Comparison of ENCODE assay signal across 25 cellular contexts in the genomic region with DNA sequence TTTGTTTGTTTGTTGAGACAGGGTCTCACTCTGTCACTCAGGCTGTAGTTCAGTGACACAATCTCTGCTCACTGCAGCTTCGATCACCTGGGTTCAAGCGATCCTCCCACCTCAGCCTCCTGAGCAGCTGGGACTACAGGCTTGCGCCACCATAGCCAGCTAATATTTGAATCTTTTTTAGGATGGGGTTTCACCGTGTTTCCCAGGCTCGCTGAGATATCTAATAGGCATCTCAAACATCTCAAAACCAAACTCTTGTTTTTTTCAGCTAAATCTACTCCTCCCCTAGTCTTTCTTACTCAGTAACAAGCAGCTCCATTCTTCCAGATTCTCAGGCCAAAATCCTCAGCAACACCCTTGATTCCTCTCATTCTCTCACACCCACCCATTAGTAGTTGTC. TPM values are rescaled to one million over a fixed set of nuclear protein-coding genes. Genes with fewer than 3 reads are reported as not detected.
DNase-seq lines count a peak whose midpoint lies in the region; ATAC-seq and TF ChIP-seq lines count a peak whose summit lies in the region.
"Had no signal": no experiment of that assay in that cellular context is flagged by ENCODE, and none has a peak within 500 bp of the region (broad histone marks: within the 10 kb centered on the region; RNA-seq: fewer than 3 reads in every experiment).

No MANE protein-coding gene starts in this region.

- peaks cover 3% of the 10 kb centered on the region; the same call in 1 of the 3 replicates for H3K9me3 Mint-ChIP-seq in GM23338
- peaks cover 2% of the 10 kb centered on the region for H3K9me3 Mint-ChIP-seq in chondrocyte (ENCODE audit: low read depth)
- H3K9me3 Mint-ChIP-seq in osteocyte (ENCODE audit: unreplicated experiment), result peaks cover 6% of the 10 kb centered on the region
- H3K9me3 Mint-ChIP-seq in CD8-positive, alpha-beta memory T cell, result no peaks in the 10 kb centered on the region
- H3K9me3 Mint-ChIP-seq: CD8-positive, alpha-beta T cell had no signal

- no peak overlapping the region for H3K27ac ChIP-seq in GM23338 (ENCODE audit: low read depth)
- no peak overlapping the region for H3K27ac ChIP-seq in CD8-positive, alpha-beta memory T cell (ENCODE audit: low read depth, low read length)
- H3K27ac ChIP-seq: A549, HL-60, PC-9 had no signal

- POLR2A ChIA-PET in CD8-positive, alpha-beta memory T cell (lab: Charles Lee), result no interaction called here

- H4K20me1 ChIP-seq in GM23338 (replicated peaks; ENCODE audit: insufficient read depth), result no peaks in the 10 kb centered on the region

- TF ChIP-seq CTCF in GM23338 (conservative IDR thresholded peaks at IDR 0.05; ENCODE audit: low read depth in 2 of 2), result no peak
- no peak for TF ChIP-seq CTCF in chondrocyte (IDR thresholded peaks at IDR 0.05)
- no peak for TF ChIP-seq CTCF in osteocyte (IDR thresholded peaks at IDR 0.05)

- no peaks in the 10 kb centered on the region for H3K4me1 ChIP-seq in GM23338 (ENCODE audit: insufficient read depth)
- no peaks in the 10 kb centered on the region for H3K4me1 ChIP-seq in CD8-positive, alpha-beta memory T cell (ENCODE audit: insufficient read depth, low read length)
- H3K4me1 ChIP-seq: A549 had no signal

- H3K9me3 ChIP-seq in CD8-positive, alpha-beta memory T cell (ENCODE audit: low read length), result no peaks in the 10 kb centered on the region
- H3K9me3 ChIP-seq: A549 had no signal

- H3K36me3 Mint-ChIP-seq in GM23338 (ENCODE audit: low read depth) (no peaks in the 10 kb centered on the region; the same call in 2 of the 3 replicates), chondrocyte (ENCODE audit: low read depth) (peaks cover 4% of the 10 kb centered on the region), osteocyte (ENCODE audit: unreplicated experiment) (no peaks in the 10 kb centered on the region)
- no peaks in the 10 kb centered on the region for H3K36me3 Mint-ChIP-seq in CD8-positive, alpha-beta memory T cell
- H3K36me3 Mint-ChIP-seq: CD8-positive, alpha-beta T cell had no signal

- no peaks in the 10 kb centered on the region for H3K36me3 ChIP-seq in GM23338 (ENCODE audit: insufficient read depth)
- H3K36me3 ChIP-seq in CD8-positive, alpha-beta memory T cell (ENCODE audit: insufficient read depth, low read length), result no peaks in the 10 kb centered on the region

- no peaks in the 10 kb centered on the region for H3F3A ChIP-seq in GM23338 (replicated peaks; ENCODE audit: low read depth)

- no peaks in the 10 kb centered on the region for H3K79me2 ChIP-seq in GM23338 (replicated peaks; ENCODE audit: insufficient read depth)

- H3K4me3 Mint-ChIP-seq in GM23338 (no peak overlapping the region), chondrocyte (ENCODE audit: unreplicated experiment) (no peak overlapping the region), osteocyte (ENCODE audit: unreplicated experiment) (no peak overlapping the region)
- peak overlapping the region in 1 of 7 donors; percentile 4 for H3K4me3 Mint-ChIP-seq in CD8-positive, alpha-beta memory T cell
- H3K4me3 Mint-ChIP-seq: CD8-positive, alpha-beta T cell; H9 had no signal

- no peak overlapping the region for H3K4me3 ChIP-seq in GM23338
- H3K4me3 ChIP-seq in CD8-positive, alpha-beta memory T cell (ENCODE audit: low read length), result no peak overlapping the region
- H3K4me3 ChIP-seq: A549, PC-9 had no signal

- H3K4me1 Mint-ChIP-seq in GM23338, result no peaks in the 10 kb centered on the region
- H3K4me1 Mint-ChIP-seq in chondrocyte (ENCODE audit: low read depth), result peaks cover 14% of the 10 kb centered on the region
- peaks cover 4% of the 10 kb centered on the region for H3K4me1 Mint-ChIP-seq in osteocyte (ENCODE audit: unreplicated experiment)
- no peaks in the 10 kb centered on the region for H3K4me1 Mint-ChIP-seq in CD8-positive, alpha-beta memory T cell
- H3K4me1 Mint-ChIP-seq: H9 had no signal

- H3K27me3 Mint-ChIP-seq in GM23338 (ENCODE audit: insufficient read depth, low read depth, poor library complexity) (peaks cover 2% of the 10 kb centered on the region), chondrocyte (ENCODE audit: low read depth) (peaks cover 11% of the 10 kb centered on the region), osteocyte (ENCODE audit: unreplicated experiment) (peaks cover 34% of the 10 kb centered on the region)
- peaks cover 11 to 51% of the 10 kb centered on the region in 2 donors for H3K27me3 Mint-ChIP-seq in CD8-positive, alpha-beta memory T cell

- H2AFZ ChIP-seq in GM23338, result peak overlapping the region; percentile 72
- H2AFZ ChIP-seq: PC-9 had no signal

- H3K4me2 ChIP-seq in GM23338, result no peak overlapping the region
- H3K4me2 ChIP-seq: A549, PC-9 had no signal

- CTCF ChIA-PET in CD8-positive, alpha-beta memory T cell (lab: Charles Lee), result no interaction called here

- H3K27ac Mint-ChIP-seq in GM23338, result no peak overlapping the region
- H3K27ac Mint-ChIP-seq in chondrocyte (ENCODE audit: unreplicated experiment), result peak overlapping the region; percentile 5
- no peak overlapping the region for H3K27ac Mint-ChIP-seq in osteocyte (ENCODE audit: unreplicated experiment)
- H3K27ac Mint-ChIP-seq in CD8-positive, alpha-beta memory T cell, result no peak overlapping the region
- H3K27ac Mint-ChIP-seq: CD8-positive, alpha-beta T cell had no signal

- DNase-seq in AG20443 (ENCODE audit: low spot score) (peak; percentile 53), GM23338 (ENCODE audit: low spot score) (no peak), chondrocyte (ENCODE audit: low spot score) (no peak), osteocyte (ENCODE audit: extremely low spot score, unreplicated experiment) (peak; percentile 23), NCI-H524 (lab: John Stamatoyannopoulos, UW) (no peak), inferior parietal cortex (ENCODE audit: extremely low spot score) (no peak), hypothalamus (lab: John Stamatoyannopoulos, UW) (no peak)
- no peak for DNase-seq in CD8-positive, alpha-beta memory T cell
- DNase-seq: C1 segment of cervical spinal cord; CD8-positive, alpha-beta T cell; H9; KBM-7; MM.1S; NCI-H1092; NCI-H1436; NCI-H187 treated with DMSO at 0.1 percent for 48 hours; NCI-H2227 treated with DMSO at 0.1 percent for 48 hours; NCI-H510A; NCI-H748 treated with DMSO at 0.1 percent for 48 hours; PC-9; RPMI8226; SHP77 had no signal

- no peak for ATAC-seq in GM23338
- ATAC-seq: A549; CD8-positive, alpha-beta T cell; HepG2 had no signal

- no peaks in the 10 kb centered on the region for H3K9me2 ChIP-seq in GM23338 (ENCODE audit: insufficient read depth)

- no peaks in the 10 kb centered on the region for H3K27me3 ChIP-seq in GM23338 (ENCODE audit: insufficient read depth)
- no peaks in the 10 kb centered on the region for H3K27me3 ChIP-seq in CD8-positive, alpha-beta memory T cell (ENCODE audit: insufficient read depth, low read length, poor library complexity, severe bottlenecking)

RNA-seq across cellular contexts. Expression of gene SRRM1, which starts 22.0 kb away (rescaled TPM):
- total RNA-seq in GM23338 (2014; rRNA removed; shearing (Covaris generic)), result 115 and 118 TPM in 2 replicates
- 649 and 666 TPM in 2 replicates for polyA plus RNA-seq in GM23338 (2016; fragmentation: Nextera tagmentation; extraction: Ambion mirVana)
- total RNA-seq in chondrocyte, result 93.0 to 120 TPM (median 93.2 TPM) in 3 replicates
- total RNA-seq in osteocyte, result 110 and 116 TPM in 2 replicates
- 100 to 1,000 TPM; 226 to 244 TPM for total RNA-seq in CD8-positive, alpha-beta memory T cell
- 239 TPM for polyA plus RNA-seq in CD8-positive, alpha-beta memory T cell

Comparison
In these comparisons a context has a peak if more than half of its experiments do, and no peak if none do; other contexts are left out.
1. DNase-seq: peak in AG20443 (single experiment) and osteocyte (single experiment); none in GM23338 (single experiment), chondrocyte (single experiment), CD8-positive, alpha-beta memory T cell (0 of 5), NCI-H524 (0 of 2), inferior parietal cortex (single experiment) and hypothalamus (0 of 51).